In the genomic region with DNA sequence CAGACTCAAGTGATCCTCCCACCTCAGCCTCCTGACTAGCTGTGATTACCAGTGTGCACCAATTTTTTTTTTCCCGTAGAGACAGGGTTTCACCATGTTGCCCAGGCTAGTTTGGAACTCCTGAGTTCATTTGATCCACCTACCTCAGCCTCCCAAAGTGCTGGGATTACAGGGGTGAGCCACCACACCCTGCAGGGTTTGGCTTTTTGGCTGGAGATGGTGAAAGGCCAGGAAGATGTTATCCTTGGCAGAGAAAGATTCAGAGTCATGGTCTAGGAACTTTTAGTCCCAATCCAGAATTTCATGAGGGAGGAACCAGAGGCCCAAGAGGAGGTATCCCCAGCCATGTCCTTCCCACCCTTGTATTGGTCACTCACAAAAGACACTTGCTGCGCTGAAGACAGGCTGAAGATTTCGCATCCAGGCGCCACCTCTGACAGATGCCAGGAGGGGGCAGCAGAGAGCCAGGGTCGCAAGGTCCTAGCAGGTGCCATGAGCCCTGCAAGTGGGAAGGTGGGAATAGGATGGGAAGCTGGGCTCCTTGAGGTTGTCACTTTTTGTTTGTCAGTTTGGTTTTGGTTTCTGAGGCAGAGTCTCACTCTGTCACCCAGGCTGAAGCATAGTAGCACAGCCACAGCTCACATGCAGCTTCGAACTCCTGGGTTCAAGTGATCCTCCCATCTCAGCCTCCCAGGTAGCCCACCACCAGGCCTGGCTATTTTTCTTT, we compare ENCODE assay signal across 8 cellular contexts. TPM values are rescaled to one million over a fixed set of nuclear protein-coding genes. Genes with fewer than 3 reads are reported as not detected.
DNase-seq lines count a peak whose midpoint lies in the region; ATAC-seq, FAIRE-seq and TF ChIP-seq lines count a peak whose summit lies in the region.
"Not testable (repeated sequence)": the region's sequence is repeated elsewhere in the genome, so short reads cannot be mapped to it uniquely, and the experiment has no call there.

No MANE protein-coding gene starts in this region.

- H2AFZ ChIP-seq in HepG2 (ENCODE audit: low read length): not testable (repeated sequence)

- TF ChIP-seq POLR2A in NB4 (IDR thresholded peaks at IDR 0.05; ENCODE audit: extremely low read depth, insufficient read length); HepG2 (IDR thresholded peaks at IDR 0.05; ENCODE audit: insufficient read depth in 1 of 2, low read depth in 2 of 2, low read length in 2 of 2): not testable (repeated sequence)

- H3K9me3 ChIP-seq in HepG2 (ENCODE audit: low read length): not testable (repeated sequence)

- not testable (repeated sequence) for H3K27me3 ChIP-seq in HepG2 (ENCODE audit: control insufficient read depth in 1 of 2, insufficient read depth in 2 of 2, low read length in 2 of 2)

- TF ChIP-seq RAD21 in HepG2 (CRISPR knock-in tag; IDR thresholded peaks at IDR 0.05): peak; percentile 98

- ATAC-seq in GM18868 (IDR thresholded peaks at IDR 0.05; ENCODE audit: unreplicated experiment) (peak; percentile 38), HepG2 (peak; percentile 93)

- H3K4me1 ChIP-seq in HepG2 (ENCODE audit: insufficient read depth, low read length): peaks cover 11% of the 10 kb centered on the region; the same call in 1 of the 2 replicates

- TF ChIP-seq CTCF in NB4 (IDR thresholded peaks at IDR 0.05; ENCODE audit: low read depth, low read length): peak; percentile 94
- peak; percentile 100 for TF ChIP-seq CTCF in HepG2 (CRISPR knock-in tag; IDR thresholded peaks at IDR 0.05)

- BruUV-seq in HepG2 (replicated peaks; lab: Mats Ljungman, UMichigan): not testable (repeated sequence)

- intact Hi-C loops in HepG2 (cut with micrococcal nuclease; ENCODE audit: unreplicated experiment): loop anchor here (2.0 kb wide), 1 partner anchor 196 kb away; no protein-coding TSS in a partner anchor

- H4K20me1 ChIP-seq in HepG2 (ENCODE audit: insufficient read depth, low read length): not testable (repeated sequence)

- peak; percentile 92 for FAIRE-seq in HepG2 (lab: Jason Lieb, UNC)

- not testable (repeated sequence) for H3K27ac ChIP-seq in HepG2 (ENCODE audit: extremely low read length, insufficient read depth, low read length)

- DNase-seq in AG08395 (ENCODE audit: low spot score): peak; percentile 82
- peak; percentile 78 for DNase-seq in NB4 (ENCODE audit: low read depth)
- peak; percentile 71 for DNase-seq in RPMI7951 (ENCODE audit: low read depth)
- DNase-seq in activated CD8-positive, alpha-beta memory T cell treated with anti-CD3 and anti-CD28 coated beads, Interleukin-2, amount 50 U/mL, for 48 hours: peak; percentile 95
- DNase-seq in effector CD4-positive, alpha-beta T cell: peak; percentile 74
- DNase-seq in HepG2 (ENCODE audit: low spot score): peak; percentile 70
- DNase-seq in stimulated activated CD4-positive, alpha-beta T cell treated with anti-CD3 and anti-CD28 coated beads, Interleukin-1b, Interleukin-23, amount 100 ng/mL, for 24 hours (ENCODE audit: low read depth in 4 of 4, low spot score in 1 of 4): peak; percentile 70 to 81 (median 72)

- CTCF ChIA-PET in HepG2 (lab: Yijun Ruan, JAX; ENCODE audit: low intra/inter-chr PET ratio, low total read pairs): interaction anchor here (2.4 to 3.8 kb wide), 2 partner anchors 195 to 211 kb away, joined by 14 to 53 read pairs; no protein-coding TSS in a partner anchor

- not testable (repeated sequence) for H3K36me3 ChIP-seq in HepG2 (replicated peaks in 1 of 2; ENCODE audit: control insufficient read depth in 1 of 2, insufficient read depth in 2 of 2, low read length in 2 of 2)

- in situ Hi-C loops in HepG2 (cut with HindIII; ENCODE audit: extremely low pct_ligation_motif_present, low pct_unique_long_range_greater_than_20kb): not testable (repeated sequence)

- H3K4me2 ChIP-seq in HepG2 (ENCODE audit: low read depth, low read length): not testable (repeated sequence)

- WGBS in HepG2 (ENCODE audit: low lambda C conversion rate): 14% methylated on average over 5 of the region's 6 CpGs

- H3K79me2 ChIP-seq in HepG2 (ENCODE audit: insufficient read depth, low read length): not testable (repeated sequence)

- H3K4me3 ChIP-seq in NB4 (ENCODE audit: low read depth, low read length); HepG2 (replicated peaks in 1 of 3; ENCODE audit: insufficient read depth in 1 of 3, low read depth in 2 of 3, low read length in 3 of 3): not testable (repeated sequence)

- H3K9ac ChIP-seq in HepG2 (ENCODE audit: insufficient read depth, low read depth, low read length): not testable (repeated sequence)

- TF ChIP-seq EP300 in HepG2 (IDR thresholded peaks at IDR 0.05; ENCODE audit: low read depth in 2 of 2, low read length in 2 of 2); HepG2 (CRISPR knock-in tag; IDR thresholded peaks at IDR 0.05; ENCODE audit: borderline replicate concordance): not testable (repeated sequence)

- POLR2A ChIA-PET in HepG2 (lab: Yijun Ruan, JAX): interaction anchor here (1.0 kb wide), 1 partner anchor 14 kb away, joined by 3 read pairs; a partner anchor contains a TSS

RNA-seq across cellular contexts. Expression of a gene that starts 13.5 kb away (rescaled TPM):
- 45.1 and 48.4 TPM in 2 replicates for total RNA-seq in RPMI7951 (2014; rRNA removed; shearing (Covaris generic))
- 14.8 and 16.4 TPM in 2 replicates for total RNA-seq in HepG2 (2016; rRNA removed; fragmentation: Illumina TruSeq; extraction: Trizol)
- 21.1 and 21.6 TPM in 2 replicates for total RNA-seq in HepG2 (2016; cell fraction: cytosol; rRNA removed; fragmentation: Illumina TruSeq; extraction: Trizol; ENCODE audit: low read depth)
- 13.2 and 16.1 TPM in 2 replicates for total RNA-seq in HepG2 (2016; cell fraction: insoluble cytoplasmic fraction; rRNA removed; fragmentation: Illumina TruSeq; extraction: Trizol)
- total RNA-seq in HepG2 (2016; cell fraction: membrane; rRNA removed; fragmentation: Illumina TruSeq; extraction: Trizol): 33.7 and 34.5 TPM in 2 replicates
- total RNA-seq in HepG2 (2016; cell fraction: nucleus; rRNA removed; fragmentation: Illumina TruSeq; extraction: Trizol): 7.4 and 8.0 TPM in 2 replicates
- polyA plus RNA-seq in HepG2 (2011; rRNA removed): 18.3 and 21.2 TPM in 2 replicates
- 18.9 and 24.9 TPM in 2 replicates for polyA plus RNA-seq in HepG2 (2011; cell fraction: cytosol; rRNA removed)
- polyA plus RNA-seq in HepG2 (2011; cell fraction: nucleus; rRNA removed): 15.4 and 17.2 TPM in 2 replicates
- polyA plus RNA-seq in HepG2 (2012): 9.0 and 11.0 TPM in 2 replicates
- 26.2 and 27.1 TPM in 2 replicates for polyA plus RNA-seq in HepG2 (2016; cell fraction: cytosol; fragmentation: Illumina TruSeq; extraction: Trizol; ENCODE audit: low read depth)
- 14.6 and 16.1 TPM in 2 replicates for polyA plus RNA-seq in HepG2 (2016; cell fraction: insoluble cytoplasmic fraction; fragmentation: Illumina TruSeq; extraction: Trizol; ENCODE audit: low read depth)
- 32.9 and 35.0 TPM in 2 replicates for polyA plus RNA-seq in HepG2 (2016; cell fraction: membrane; fragmentation: Illumina TruSeq; extraction: Trizol; ENCODE audit: low read depth)
- 13.5 and 15.1 TPM in 2 replicates for polyA plus RNA-seq in HepG2 (2016; cell fraction: nucleus; fragmentation: Illumina TruSeq; extraction: Trizol; ENCODE audit: insufficient read depth, low read depth)
- 11.3 and 23.6 TPM in 2 replicates for polyA minus RNA-seq in HepG2 (2011; rRNA and poly(A)+ RNA removed; ENCODE audit: low replicate concordance)
- 10.6 and 10.7 TPM in 2 replicates for polyA minus RNA-seq in HepG2 (2011; cell fraction: cytosol; rRNA and poly(A)+ RNA removed)
- 3.6 and 4.5 TPM in 2 replicates for polyA minus RNA-seq in HepG2 (2011; cell fraction: nucleus; rRNA and poly(A)+ RNA removed)

RNA-seq across cellular contexts. Expression of a gene that starts 32.8 kb away (rescaled TPM):
- 7.7 and 8.7 TPM in 2 replicates for total RNA-seq in RPMI7951 (2014; rRNA removed; shearing (Covaris generic))
- total RNA-seq in HepG2 (2016; rRNA removed; fragmentation: Illumina TruSeq; extraction: Trizol): 6.3 and 7.3 TPM in 2 replicates
- 25.1 and 25.7 TPM in 2 replicates for total RNA-seq in HepG2 (2016; cell fraction: cytosol; rRNA removed; fragmentation: Illumina TruSeq; extraction: Trizol; ENCODE audit: low read depth)
- 6.0 and 6.8 TPM in 2 replicates for total RNA-seq in HepG2 (2016; cell fraction: insoluble cytoplasmic fraction; rRNA removed; fragmentation: Illumina TruSeq; extraction: Trizol)
- total RNA-seq in HepG2 (2016; cell fraction: membrane; rRNA removed; fragmentation: Illumina TruSeq; extraction: Trizol): 9.8 and 12.2 TPM in 2 replicates
- total RNA-seq in HepG2 (2016; cell fraction: nucleus; rRNA removed; fragmentation: Illumina TruSeq; extraction: Trizol): 7.8 and 8.4 TPM in 2 replicates
- polyA plus RNA-seq in HepG2 (2011; rRNA removed): 20.8 and 21.2 TPM in 2 replicates
- 13.2 and 14.1 TPM in 2 replicates for polyA plus RNA-seq in HepG2 (2011; cell fraction: cytosol; rRNA removed)
- polyA plus RNA-seq in HepG2 (2011; cell fraction: nucleus; rRNA removed): 31.7 and 33.2 TPM in 2 replicates
- polyA plus RNA-seq in HepG2 (2012): 10.5 and 11.1 TPM in 2 replicates
- polyA plus RNA-seq in HepG2 (2016; cell fraction: cytosol; fragmentation: Illumina TruSeq; extraction: Trizol; ENCODE audit: low read depth): 1.3 and 2.1 TPM in 2 replicates
- polyA plus RNA-seq in HepG2 (2016; cell fraction: insoluble cytoplasmic fraction; fragmentation: Illumina TruSeq; extraction: Trizol; ENCODE audit: low read depth): 8.7 and 11.6 TPM in 2 replicates
- 4.1 and 4.7 TPM in 2 replicates for polyA plus RNA-seq in HepG2 (2016; cell fraction: membrane; fragmentation: Illumina TruSeq; extraction: Trizol; ENCODE audit: low read depth)
- polyA plus RNA-seq in HepG2 (2016; cell fraction: nucleus; fragmentation: Illumina TruSeq; extraction: Trizol; ENCODE audit: insufficient read depth, low read depth): 20.8 and 24.2 TPM in 2 replicates
- polyA minus RNA-seq in HepG2 (2011; rRNA and poly(A)+ RNA removed; ENCODE audit: low replicate concordance): 20.8 and 48.6 TPM in 2 replicates
- 24.4 TPM in 2 replicates for polyA minus RNA-seq in HepG2 (2011; cell fraction: cytosol; rRNA and poly(A)+ RNA removed)
- polyA minus RNA-seq in HepG2 (2011; cell fraction: nucleus; rRNA and poly(A)+ RNA removed): 17.0 and 21.1 TPM in 2 replicates

RNA-seq across cellular contexts. Expression of a gene that starts 55.8 kb away (rescaled TPM):
- 26.7 and 29.0 TPM in 2 replicates for total RNA-seq in RPMI7951 (2014; rRNA removed; shearing (Covaris generic))
- total RNA-seq in HepG2 (2016; rRNA removed; fragmentation: Illumina TruSeq; extraction: Trizol): 98.2 and 104 TPM in 2 replicates
- total RNA-seq in HepG2 (2016; cell fraction: cytosol; rRNA removed; fragmentation: Illumina TruSeq; extraction: Trizol; ENCODE audit: low read depth): 18.5 and 25.5 TPM in 2 replicates
- 93.5 and 105 TPM in 2 replicates for total RNA-seq in HepG2 (2016; cell fraction: insoluble cytoplasmic fraction; rRNA removed; fragmentation: Illumina TruSeq; extraction: Trizol)
- total RNA-seq in HepG2 (2016; cell fraction: membrane; rRNA removed; fragmentation: Illumina TruSeq; extraction: Trizol): 26.4 and 27.7 TPM in 2 replicates
- 58.6 and 74.7 TPM in 2 replicates for total RNA-seq in HepG2 (2016; cell fraction: nucleus; rRNA removed; fragmentation: Illumina TruSeq; extraction: Trizol)
- 52.9 and 53.6 TPM in 2 replicates for polyA plus RNA-seq in HepG2 (2011; rRNA removed)
- polyA plus RNA-seq in HepG2 (2011; cell fraction: cytosol; rRNA removed): 47.3 and 49.4 TPM in 2 replicates
- polyA plus RNA-seq in HepG2 (2011; cell fraction: nucleus; rRNA removed): 76.2 and 82.6 TPM in 2 replicates
- 44.4 and 51.1 TPM in 2 replicates for polyA plus RNA-seq in HepG2 (2012)
- 10.1 and 10.8 TPM in 2 replicates for polyA plus RNA-seq in HepG2 (2016; cell fraction: cytosol; fragmentation: Illumina TruSeq; extraction: Trizol; ENCODE audit: low read depth)
- polyA plus RNA-seq in HepG2 (2016; cell fraction: insoluble cytoplasmic fraction; fragmentation: Illumina TruSeq; extraction: Trizol; ENCODE audit: low read depth): 79.4 and 80.6 TPM in 2 replicates
- polyA plus RNA-seq in HepG2 (2016; cell fraction: membrane; fragmentation: Illumina TruSeq; extraction: Trizol; ENCODE audit: low read depth): 13.2 and 15.4 TPM in 2 replicates
- 158 TPM in 2 replicates for polyA plus RNA-seq in HepG2 (2016; cell fraction: nucleus; fragmentation: Illumina TruSeq; extraction: Trizol; ENCODE audit: insufficient read depth, low read depth)
- polyA minus RNA-seq in HepG2 (2011; rRNA and poly(A)+ RNA removed; ENCODE audit: low replicate concordance): 54.6 and 84.0 TPM in 2 replicates
- 22.6 and 31.7 TPM in 2 replicates for polyA minus RNA-seq in HepG2 (2011; cell fraction: cytosol; rRNA and poly(A)+ RNA removed)
- polyA minus RNA-seq in HepG2 (2011; cell fraction: nucleus; rRNA and poly(A)+ RNA removed): 50.5 and 51.2 TPM in 2 replicates
